27 cellular contexts compared by ENCODE assay signal in genomic region chr1:153363641-153364040, GRCh38. TPM values are rescaled to one million over a fixed set of nuclear protein-coding genes. Genes with fewer than 3 reads are reported as not detected.
DNase-seq lines count a peak whose midpoint lies in the region; ATAC-seq and TF ChIP-seq lines count a peak whose summit lies in the region.
"Had no signal": no experiment of that assay in that cellular context is flagged by ENCODE, and none has a peak within 500 bp of the region (broad histone marks: within the 10 kb centered on the region; RNA-seq: fewer than 3 reads in every experiment).

No MANE protein-coding gene starts in this region.

- H3K9me3 ChIP-seq in WERI-Rb-1 (ENCODE audit: severe bottlenecking) (peaks cover 3% of the 10 kb centered on the region), endodermal cell (ENCODE audit: control insufficient read depth, low read length) (no peaks in the 10 kb centered on the region)
- H3K9me3 ChIP-seq: BLaER1, SJCRH30 had no signal

- TF ChIP-seq CTCF in CD14-positive monocyte (IDR thresholded peaks at IDR 0.05) (no peak), WERI-Rb-1 (IDR thresholded peaks at IDR 0.05; ENCODE audit: low read depth, low read length) (no peak), endodermal cell (conservative IDR thresholded peaks at IDR 0.05) (no peak), omental fat pad (IDR thresholded peaks at IDR 0.05) (no peak)

- ATAC-seq in left lobe of liver (no peak), omental fat pad (ENCODE audit: low FRiP score) (no peak), HG02759 (IDR thresholded peaks at IDR 0.05; ENCODE audit: unreplicated experiment) (no peak)
- ATAC-seq: GM23338, Right ventricle myocardium inferior, SK-N-SH treated with all-trans-retinoic acid at 6 μM for 48 hours had no signal

- no peak overlapping the region for H3K4me3 ChIP-seq in WERI-Rb-1 (ENCODE audit: low read depth, low read length)
- no peak overlapping the region for H3K4me3 ChIP-seq in endodermal cell (ENCODE audit: low read length)
- H3K4me3 ChIP-seq: BLaER1, GM23338, SJCRH30 had no signal

- peak overlapping the region; percentile 2 to 96 (median 63) for H3K27ac Mint-ChIP-seq in CD14-positive monocyte
- no peak overlapping the region for H3K27ac Mint-ChIP-seq in endodermal cell
- H3K27ac Mint-ChIP-seq: CD4-positive, alpha-beta T cell; GM23338; H9 had no signal

- H3K36me3 ChIP-seq in WERI-Rb-1, result no peaks in the 10 kb centered on the region
- no peaks in the 10 kb centered on the region for H3K36me3 ChIP-seq in endodermal cell (ENCODE audit: control insufficient read depth, insufficient read depth, low read length)
- H3K36me3 ChIP-seq: BLaER1, SJCRH30 had no signal

- H3K9me3 Mint-ChIP-seq in CD14-positive monocyte (peaks cover 0 to 2% (median 0%) of the 10 kb centered on the region in 7 donors), endodermal cell (no peaks in the 10 kb centered on the region)
- H3K9me3 Mint-ChIP-seq: CD4-positive, alpha-beta T cell; GM23338 had no signal

- H3K36me3 Mint-ChIP-seq in CD14-positive monocyte (peaks cover 22 to 37% of the 10 kb centered on the region in 2 donors), endodermal cell (ENCODE audit: low read depth) (no peaks in the 10 kb centered on the region)

- H3K9ac ChIP-seq in endodermal cell (ENCODE audit: extremely low read depth, low read length, poor library complexity, severe bottlenecking), result no peak overlapping the region
- H3K9ac ChIP-seq: BLaER1 had no signal

- peaks cover 93% of the 10 kb centered on the region for H3K4me1 Mint-ChIP-seq in CD14-positive monocyte
- H3K4me1 Mint-ChIP-seq in endodermal cell, result no peaks in the 10 kb centered on the region
- H3K4me1 Mint-ChIP-seq: GM23338, H9 had no signal

- H3K27ac ChIP-seq in WERI-Rb-1, result no peak overlapping the region
- no peak overlapping the region for H3K27ac ChIP-seq in endodermal cell (ENCODE audit: low read depth, low read length)
- H3K27ac ChIP-seq: BLaER1, SJCRH30 had no signal

- intact Hi-C loops in CD14-positive monocyte (cut with micrococcal nuclease), result loop anchor here in 1 of 2 donors (10.0 kb wide), 1 partner anchor 211 kb away; no protein-coding TSS in a partner anchor

- H3K27me3 Mint-ChIP-seq in CD14-positive monocyte (ENCODE audit: low read depth in 3 of 3) (peaks cover 0 to 1% (median 0%) of the 10 kb centered on the region in 3 donors), endodermal cell (ENCODE audit: insufficient read depth) (peaks cover 7% of the 10 kb centered on the region)
- H3K27me3 Mint-ChIP-seq: CD4-positive, alpha-beta T cell had no signal

- WGBS in endodermal cell (ENCODE audit: insufficient coverage in 1 of 2, insufficient read length in 1 of 2), 2 experiments, result 73 to 100% methylated on average over 1 to 3 of the region's 3 CpGs

- no peak overlapping the region for H3K4me3 Mint-ChIP-seq in CD14-positive monocyte
- no peak overlapping the region for H3K4me3 Mint-ChIP-seq in endodermal cell
- H3K4me3 Mint-ChIP-seq: CD4-positive, alpha-beta T cell; GM23338; H9 had no signal

- DNase-seq in CD14-positive monocyte (ENCODE audit: low spot score) (no peak), WERI-Rb-1 (peak; percentile 5), endodermal cell (peak; percentile 7), left lobe of liver (ENCODE audit: low spot score) (peak; percentile 40), omental fat pad (ENCODE audit: low spot score) (no peak), amygdala (lab: John Stamatoyannopoulos, UW) (no peak), HuH-7.5 (ENCODE audit: low spot score) (no peak)
- DNase-seq: CD4-positive, alpha-beta T cell; H9; NCI-H1092; NCI-H1417 treated with DMSO at 0.1 percent for 48 hours; NCI-H1694 treated with DMSO at 0.1 percent for 48 hours; NCI-H2081 treated with DMSO at 0.1 percent for 48 hours; NCI-H2171; NCI-H345; NCI-H524; NCI-H774; SJCRH30 had no signal

- H3K4me1 ChIP-seq in endodermal cell (ENCODE audit: control insufficient read depth, insufficient read depth, low read length), result no peaks in the 10 kb centered on the region
- H3K4me1 ChIP-seq: SJCRH30 had no signal

- H3K27me3 ChIP-seq in WERI-Rb-1 (ENCODE audit: insufficient read depth, low read depth, severe bottlenecking) (peaks cover 98% of the 10 kb centered on the region), endodermal cell (ENCODE audit: control insufficient read depth, insufficient read depth, low read length, poor library complexity, severe bottlenecking) (no peaks in the 10 kb centered on the region)
- H3K27me3 ChIP-seq: BLaER1, SJCRH30 had no signal

RNA-seq across cellular contexts. Expression of gene S100A9, which starts 6.0 kb away (rescaled TPM):
- polyA plus RNA-seq in CD14-positive monocyte, result over 10,000 TPM; 40,800 to 43,602 TPM
- total RNA-seq in endodermal cell (not detected), left lobe of liver (36.3 TPM), omental fat pad (1,000 to 10,000 TPM in 1 of 4 donors, 100 to 1,000 TPM in 3; 436 to 2,200 (median 573) TPM)
- polyA plus RNA-seq in endodermal cell (2013, experiment 1 of 2), result not detected
- not detected for polyA plus RNA-seq in endodermal cell (2013, experiment 2 of 2)
- total RNA-seq: Daoy, GM23338, H9, SJCRH30 had no signal
- polyA plus RNA-seq: AG04450, GM23338 had no signal

RNA-seq across cellular contexts. Expression of gene S100A12, which starts 11.8 kb away (rescaled TPM):
- polyA plus RNA-seq in CD14-positive monocyte, result 1,000 to 10,000 TPM; 2,543 to 2,834 TPM
- total RNA-seq in endodermal cell, result not detected
- not detected for polyA plus RNA-seq in endodermal cell (2013, experiment 1 of 2)
- polyA plus RNA-seq in endodermal cell (2013, experiment 2 of 2), result not detected
- 1.2 TPM for total RNA-seq in left lobe of liver
- total RNA-seq in omental fat pad, result 10 to 100 TPM in 2 of 4 donors, 1 to 10 TPM in 2; 4.2 to 59.0 (median 9.6) TPM
- total RNA-seq: Daoy, G401, GM23338, H9, RPMI7951, SJCRH30 had no signal
- polyA plus RNA-seq: AG04450, GM23338 had no signal

RNA-seq across cellular contexts. Expression of gene PGLYRP4, which starts 15.0 kb away (rescaled TPM):
- polyA plus RNA-seq in CD14-positive monocyte, result not detected
- not detected for total RNA-seq in endodermal cell
- not detected for polyA plus RNA-seq in endodermal cell (2013, experiment 1 of 2)
- polyA plus RNA-seq in endodermal cell (2013, experiment 2 of 2), result not detected
- not detected for total RNA-seq in left lobe of liver
- not detected for total RNA-seq in omental fat pad
- total RNA-seq: CD4-positive, alpha-beta T cell; Daoy; G401; GM23338; H9; Right ventricle myocardium inferior; RPMI7951; SJCRH30 had no signal
- polyA plus RNA-seq: AG04450, GM23338 had no signal

RNA-seq across cellular contexts. Expression of gene S100A8, which starts 27.2 kb away (rescaled TPM):
- polyA plus RNA-seq in CD14-positive monocyte, result over 10,000 TPM; 27,689 to 30,135 TPM
- total RNA-seq in endodermal cell, result not detected
- polyA plus RNA-seq in endodermal cell (2013, experiment 1 of 2), result not detected
- polyA plus RNA-seq in endodermal cell (2013, experiment 2 of 2), result not detected
- total RNA-seq in left lobe of liver, result 23.7 TPM
- total RNA-seq in omental fat pad, result 100 to 1,000 TPM in 1 of 4 donors, 10 to 100 TPM in 3; 50.4 to 402 (median 59.6) TPM
- total RNA-seq: Daoy, G401, GM23338, H9, SJCRH30 had no signal
- polyA plus RNA-seq: AG04450, GM23338 had no signal

RNA-seq across cellular contexts. Expression of gene PGLYRP3, which starts 50.9 kb away (rescaled TPM):
- not detected for polyA plus RNA-seq in CD14-positive monocyte
- not detected for total RNA-seq in endodermal cell
- not detected for polyA plus RNA-seq in endodermal cell (2013, experiment 1 of 2)
- polyA plus RNA-seq in endodermal cell (2013, experiment 2 of 2), result not detected
- not detected for total RNA-seq in left lobe of liver
- not detected for total RNA-seq in omental fat pad
- total RNA-seq: CD4-positive, alpha-beta T cell; Daoy; G401; GM23338; H9; Right ventricle myocardium inferior; RPMI7951; SJCRH30 had no signal
- polyA plus RNA-seq: AG04450, GM23338 had no signal

Comparison
In these comparisons a context has a peak if more than half of its experiments do, and no peak if none do; other contexts are left out.
1. DNase-seq: peak in WERI-Rb-1 (single experiment), endodermal cell (single experiment) and left lobe of liver (single experiment); none in CD14-positive monocyte (single experiment), omental fat pad (single experiment), amygdala (0 of 56) and HuH-7.5 (single experiment).
2. RNA of gene S100A9, which starts 6.0 kb away (total RNA-seq): 436 to 2,200 TPM in omental fat pad and 36.3 TPM in left lobe of liver (single experiment); not detected in endodermal cell; every median in the first group is over 10 times any median in the second.